In genomic region chr6:169291148-169291547, GRCh38 we compare ENCODE assay signal across 2 cellular contexts.
TF ChIP-seq lines count a peak whose summit lies in the region.

No MANE protein-coding gene starts in this region.

TF ChIP-seq in A549, 52 proteins besides CTCF, POLR2A, EP300 and RAD21:
- TF ChIP-seq TP53 (CRISPR knock-in tag; IDR thresholded peaks at IDR 0.05) (no peak), POLR2AphosphoS2 (conservative IDR thresholded peaks at IDR 0.05; ENCODE audit: low read length) (no peak), PHF8 (IDR thresholded peaks at IDR 0.05; ENCODE audit: borderline replicate concordance, low read depth) (no peak), CEBPB (IDR thresholded peaks at IDR 0.05) (no peak), USF2 (IDR thresholded peaks at IDR 0.05) (no peak), JUN (IDR thresholded peaks at IDR 0.05) (no peak), ZC3H11A (IDR thresholded peaks at IDR 0.05) (no peak)

TF ChIP-seq in K562, 482 proteins besides CTCF, POLR2A, EP300 and RAD21:
- TF ChIP-seq ETV1 (tag; conservative IDR thresholded peaks at IDR 0.05; ENCODE audit: low read depth) (no peak), SMAD3 (CRISPR knock-in tag; conservative IDR thresholded peaks at IDR 0.05) (no peak), JUND (IDR thresholded peaks at IDR 0.05; ENCODE audit: borderline replicate concordance, low read depth, low read length) (0 out of 2 replicates have a peak, but pooled peaks have one; percentile 11), JUND (tag; IDR thresholded peaks at IDR 0.05; ENCODE audit: borderline replicate concordance, low read depth, low read length) (no peak; the same call in 2 of the 3 replicates), JUNB (CRISPR knock-in tag; conservative IDR thresholded peaks at IDR 0.05) (0 out of 2 replicates have a peak, but pooled peaks have one; percentile 6), ATF7 (IDR thresholded peaks at IDR 0.05) (peak; percentile 52; the same call in 1 of the 2 replicates), ATF1 (CRISPR knock-in tag; IDR thresholded peaks at IDR 0.05) (no peak), ATF1 (tag; IDR thresholded peaks at IDR 0.05) (peak; percentile 54)
- TF ChIP-seq, protein P1, sequence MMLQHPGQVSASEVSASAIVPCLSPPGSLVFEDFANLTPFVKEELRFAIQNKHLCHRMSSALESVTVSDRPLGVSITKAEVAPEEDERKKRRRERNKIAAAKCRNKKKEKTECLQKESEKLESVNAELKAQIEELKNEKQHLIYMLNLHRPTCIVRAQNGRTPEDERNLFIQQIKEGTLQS (IDR thresholded peaks at IDR 0.05), result peak; percentile 73
- TF ChIP-seq, protein P1 (CRISPR knock-in tag; conservative IDR thresholded peaks at IDR 0.05), result no peak
